ENCODE assay signal across 23 cellular contexts in genomic region chr1:201561195-201561564, GRCh38. TPM values are rescaled to one million over a fixed set of nuclear protein-coding genes. Genes with fewer than 3 reads are reported as not detected.
DNase-seq lines count a peak whose midpoint lies in the region; ATAC-seq and TF ChIP-seq lines count a peak whose summit lies in the region.
"Had no signal": no experiment of that assay in that cellular context is flagged by ENCODE, and none has a peak within 500 bp of the region (broad histone marks: within the 10 kb centered on the region; RNA-seq: fewer than 3 reads in every experiment).

No MANE protein-coding gene starts in this region.

- H3K79me2 ChIP-seq in SK-N-SH (ENCODE audit: insufficient read depth), result peaks cover 100% of the 10 kb centered on the region

- H3K79me1 ChIP-seq in neuronal stem cell (ENCODE audit: low read depth, low read length), result peaks cover 3% of the 10 kb centered on the region

- H3K4me2 ChIP-seq in SK-N-SH (0 out of 2 replicates have a peak overlapping the region, but pooled peaks have one; percentile 46), neuronal stem cell (ENCODE audit: insufficient read depth, low read length, poor library complexity, severe bottlenecking) (no peak overlapping the region)

- no peak overlapping the region for H2BK120ac ChIP-seq in neuronal stem cell (ENCODE audit: low read depth, low read length)

- H3K4me1 ChIP-seq in SK-N-SH (ENCODE audit: control insufficient read depth in 1 of 2, insufficient read depth in 2 of 2, low read depth in 1 of 2, low read length in 1 of 2) (peaks cover 58% of the 10 kb centered on the region in 2 experiments), endocrine pancreas (ENCODE audit: control insufficient read depth, insufficient read depth, low read length) (no peaks in the 10 kb centered on the region), neuronal stem cell (ENCODE audit: control insufficient read depth in 2 of 2, insufficient read depth in 1 of 2, low read depth in 1 of 2, low read length in 2 of 2) (peaks cover 5% of the 10 kb centered on the region in 2 donors)

- CTCF ChIA-PET in SK-N-SH (lab: Yijun Ruan, JAX), result interaction anchor here (0.8 to 12.3 kb wide), 20 partner anchors 9 to 408 kb away, joined by 3 to 397 read pairs (median 8); partner anchors contain the start of gene NAV1

- H3K23ac ChIP-seq in neuronal stem cell (ENCODE audit: low read depth, low read length, poor library complexity), result no peak overlapping the region

- no peak for TF ChIP-seq RAD21 in SK-N-SH (IDR thresholded peaks at IDR 0.05; ENCODE audit: low read length)

- no peaks in the 10 kb centered on the region for H3K27me3 ChIP-seq in SK-N-SH (ENCODE audit: insufficient read depth)
- no peaks in the 10 kb centered on the region for H3K27me3 ChIP-seq in endocrine pancreas (ENCODE audit: control insufficient read depth, insufficient read depth, low read length)
- peaks cover 0 to 2% (median 0%) of the 10 kb centered on the region in 3 experiments for H3K27me3 ChIP-seq in neuronal stem cell (ENCODE audit: control insufficient read depth in 3 of 3, insufficient read depth in 3 of 3, low read depth in 1 of 3, low read length in 3 of 3)
- H3K27me3 ChIP-seq: thyroid gland had no signal

- H2BK5ac ChIP-seq in neuronal stem cell (ENCODE audit: low read length), result no peak overlapping the region

- POLR2A ChIA-PET in SK-N-SH (lab: Yijun Ruan, JAX), result interaction anchor here (1.9 to 2.8 kb wide), 2 partner anchors 88 to 143 kb away, joined by 6 to 13 read pairs; no protein-coding TSS in a partner anchor

- 87% methylated on average over 3 of the region's 3 CpGs for WGBS in SK-N-SH (ENCODE audit: low lambda C conversion rate)
- WGBS in neuronal stem cell (ENCODE audit: extremely low coverage in 2 of 2, insufficient read length in 2 of 2, insufficient replicate concordance in 1 of 2), 2 donors, result no CpG with 5 or more reads among the region's 3 CpGs

- no peak overlapping the region for H3K18ac ChIP-seq in neuronal stem cell (ENCODE audit: low read length)

- H3K4me3 ChIP-seq in SK-N-SH (ENCODE audit: low read depth in 2 of 2, low read length in 1 of 2), result no peak overlapping the region
- no peak overlapping the region for H3K4me3 ChIP-seq in endocrine pancreas (ENCODE audit: control insufficient read depth, insufficient read depth, low read length)
- H3K4me3 ChIP-seq in neuronal stem cell (ENCODE audit: low read length in 2 of 2), result no peak overlapping the region
- H3K4me3 ChIP-seq: thyroid gland had no signal

- no peak for DNase-seq in SK-N-SH
- peak; percentile 59 for DNase-seq in MV-4-11 (lab: John Stamatoyannopoulos, UW)
- DNase-seq in substantia nigra (lab: John Stamatoyannopoulos, UW), result no peak
- no peak for DNase-seq in NCI-H2196 treated with DMSO at 0.1 percent for 48 hours (lab: John Stamatoyannopoulos, UW; ENCODE audit: unreplicated experiment)
- DNase-seq in neuronal stem cell (ENCODE audit: low spot score), result no peak
- DNase-seq: activated CD4-positive, alpha-beta T cell treated with anti-CD3 and anti-CD28 coated beads for 4 hours; C1 segment of cervical spinal cord; effector CD8-positive, alpha-beta T cell; H7; KG1; kidney; NCI-H1694 treated with DMSO at 0.1 percent for 48 hours; NCI-H2227 treated with DMSO at 0.1 percent for 48 hours; NCI-H748 treated with DMSO at 0.1 percent for 48 hours; nucleus accumbens; Right ventricle myocardium superior; stimulated activated CD4-positive, alpha-beta T cell treated with anti-CD3 and anti-CD28 coated beads, Interleukin-4, amount 100 ng/mL, for 24 hours; stimulated activated naive CD4-positive, alpha-beta T cell treated with Interleukin-2 at 50 U/mL for 16 hours; T-helper 1 cell; thyroid gland had no signal

- H3K9me3 ChIP-seq in SK-N-SH (no peaks in the 10 kb centered on the region), endocrine pancreas (ENCODE audit: control insufficient read depth, low read length) (no peaks in the 10 kb centered on the region), neuronal stem cell (replicated peaks in 1 of 2; ENCODE audit: control insufficient read depth in 2 of 2, insufficient read depth in 1 of 2, low read depth in 1 of 2, low read length in 2 of 2) (no peaks in the 10 kb centered on the region)
- H3K9me3 ChIP-seq: thyroid gland had no signal

- no peak for TF ChIP-seq CTCF in SK-N-SH (IDR thresholded peaks at IDR 0.05)

- no peak overlapping the region for H3K14ac ChIP-seq in neuronal stem cell (ENCODE audit: low read length)

- H3K4ac ChIP-seq in neuronal stem cell (ENCODE audit: low read length), result no peak overlapping the region

- no peaks in the 10 kb centered on the region for H3K9me2 ChIP-seq in SK-N-SH

- H4K20me1 ChIP-seq in SK-N-SH (ENCODE audit: insufficient read depth), result peaks cover 46% of the 10 kb centered on the region

- peaks cover 60% of the 10 kb centered on the region for H3F3A ChIP-seq in SK-N-SH (replicated peaks; ENCODE audit: insufficient read depth)

- H4K91ac ChIP-seq in neuronal stem cell (ENCODE audit: low read depth, low read length, poor library complexity), result no peak overlapping the region

- H3K9ac ChIP-seq in SK-N-SH (no peak overlapping the region; the same call in 1 of the 2 replicates), endocrine pancreas (ENCODE audit: control insufficient read depth, insufficient read depth, low read length) (peak overlapping the region; percentile 8), neuronal stem cell (ENCODE audit: low read depth, low read length, poor library complexity) (no peak overlapping the region)

- H2AK5ac ChIP-seq in neuronal stem cell (ENCODE audit: low read depth, low read length), result no peak overlapping the region

- H2BK15ac ChIP-seq in neuronal stem cell (ENCODE audit: low read length), result no peak overlapping the region

- peaks cover 0 to 19% of the 10 kb centered on the region in 2 experiments for H3K36me3 ChIP-seq in SK-N-SH (replicated peaks in 1 of 2; ENCODE audit: control insufficient read depth in 1 of 2, insufficient read depth in 2 of 2, low read length in 1 of 2)
- H3K36me3 ChIP-seq in endocrine pancreas (ENCODE audit: control insufficient read depth, insufficient read depth, low read length), result no peaks in the 10 kb centered on the region
- H3K36me3 ChIP-seq in neuronal stem cell (replicated peaks in 1 of 2; ENCODE audit: control insufficient read depth in 2 of 2, insufficient read depth in 2 of 2, low read length in 2 of 2), result no peaks in the 10 kb centered on the region
- H3K36me3 ChIP-seq: thyroid gland had no signal

- H3K27ac ChIP-seq in SK-N-SH (ENCODE audit: low read depth in 2 of 2, low read length in 1 of 2), result peak overlapping the region; percentile 95
- H3K27ac ChIP-seq in substantia nigra (ENCODE audit: low read depth, low read length, poor library complexity, severe bottlenecking), result peak overlapping the region; percentile 16
- H3K27ac ChIP-seq in neuronal stem cell (replicated peaks; ENCODE audit: low read length), result no peak overlapping the region
- H3K27ac ChIP-seq: thyroid gland had no signal

- H2BK12ac ChIP-seq in neuronal stem cell (ENCODE audit: low read length), result no peak overlapping the region

- H2AFZ ChIP-seq in SK-N-SH (ENCODE audit: low read depth) (no peak overlapping the region), neuronal stem cell (ENCODE audit: low read length) (no peak overlapping the region)

- TF ChIP-seq EP300 in SK-N-SH (IDR thresholded peaks at IDR 0.05; ENCODE audit: borderline replicate concordance in 1 of 2, low read depth in 1 of 2, low read length in 1 of 2), result no peak

- no peak for ATAC-seq in SK-N-SH treated with all-trans-retinoic acid at 6 μM for 48 hours
- ATAC-seq in HG03039 (IDR thresholded peaks at IDR 0.05; ENCODE audit: unreplicated experiment), result no peak

- H4K8ac ChIP-seq in neuronal stem cell (ENCODE audit: low read depth, low read length), result no peak overlapping the region

TF ChIP-seq in SK-N-SH, 30 proteins besides CTCF, POLR2A, EP300 and RAD21:
- TF ChIP-seq FOXJ3 (CRISPR knock-in tag; IDR thresholded peaks at IDR 0.05), result no peak
TF ChIP-seq in SK-N-SH: peak in this region for 0.

TF ChIP-seq in SK-N-SH treated with all-trans-retinoic acid at 6 μM for 48 hours, 23 proteins besides CTCF, POLR2A, EP300 and RAD21 (continues in another document):
- TF ChIP-seq ZFP3 (CRISPR knock-in tag; IDR thresholded peaks at IDR 0.05) (no peak), ZNF8 (CRISPR knock-in tag; IDR thresholded peaks at IDR 0.05) (no peak), ZNF565 (CRISPR knock-in tag; conservative IDR thresholded peaks at IDR 0.05; ENCODE audit: low read depth) (no peak), ZC3H10 (CRISPR knock-in tag; IDR thresholded peaks at IDR 0.05) (no peak), SNAI2 (CRISPR knock-in tag; IDR thresholded peaks at IDR 0.05) (no peak), ISL1 (CRISPR knock-in tag; IDR thresholded peaks at IDR 0.05) (no peak), RARB (CRISPR knock-in tag; IDR thresholded peaks at IDR 0.05) (no peak), BACH2 (CRISPR knock-in tag; IDR thresholded peaks at IDR 0.05; ENCODE audit: borderline replicate concordance) (no peak), ARNTL (CRISPR knock-in tag; IDR thresholded peaks at IDR 0.05; ENCODE audit: borderline replicate concordance, low read depth) (no peak), ESRRG (CRISPR knock-in tag; IDR thresholded peaks at IDR 0.05) (no peak), OSR1 (CRISPR knock-in tag; IDR thresholded peaks at IDR 0.05) (no peak), PPARA (CRISPR knock-in tag; IDR thresholded peaks at IDR 0.05; ENCODE audit: borderline replicate concordance) (no peak), ZNF70 (CRISPR knock-in tag; IDR thresholded peaks at IDR 0.05) (no peak), CSDC2 (CRISPR knock-in tag; IDR thresholded peaks at IDR 0.05) (no peak)
- TF ChIP-seq, protein P1, sequence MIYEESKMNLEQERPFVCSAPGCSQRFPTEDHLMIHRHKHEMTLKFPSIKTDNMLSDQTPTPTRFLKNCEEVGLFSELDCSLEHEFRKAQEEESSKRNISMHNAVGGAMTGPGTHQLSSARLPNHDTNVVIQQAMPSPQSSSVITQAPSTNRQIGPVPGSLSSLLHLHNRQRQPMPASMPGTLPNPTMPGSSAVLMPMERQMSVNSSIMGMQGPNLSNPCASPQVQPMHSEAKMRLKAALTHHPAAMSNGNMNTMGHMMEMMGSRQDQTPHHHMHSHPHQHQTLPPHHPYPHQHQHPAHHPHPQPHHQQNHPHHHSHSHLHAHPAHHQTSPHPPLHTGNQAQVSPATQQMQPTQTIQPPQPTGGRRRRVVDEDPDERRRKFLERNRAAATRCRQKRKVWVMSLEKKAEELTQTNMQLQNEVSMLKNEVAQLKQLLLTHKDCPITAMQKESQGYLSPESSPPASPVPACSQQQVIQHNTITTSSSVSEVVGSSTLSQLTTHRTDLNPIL (CRISPR knock-in tag; IDR thresholded peaks at IDR 0.05; ENCODE audit: low read depth), result no peak

RNA-seq across cellular contexts. Expression of gene NAV1, which starts 22.3 kb away (rescaled TPM):
- 13.3 and 16.1 TPM in 2 replicates for polyA plus RNA-seq in SK-N-SH (2012; rRNA removed)
- 11.1 and 14.3 TPM in 2 replicates for polyA plus RNA-seq in SK-N-SH (2012; cell fraction: cytosol; rRNA removed)
- 39.7 and 44.9 TPM in 2 replicates for polyA plus RNA-seq in SK-N-SH (2012; cell fraction: nucleus; rRNA removed)
- 112 TPM for polyA plus RNA-seq in neuronal stem cell (2013, experiment 1 of 2)
- polyA plus RNA-seq in neuronal stem cell (2013, experiment 2 of 2), result 121 TPM

RNA-seq across cellular contexts. Expression of gene CSRP1, which starts 54.3 kb away (rescaled TPM):
- 317 and 373 TPM in 2 replicates for polyA plus RNA-seq in SK-N-SH (2012; rRNA removed)
- polyA plus RNA-seq in SK-N-SH (2012; cell fraction: cytosol; rRNA removed), result 237 and 288 TPM in 2 replicates
- polyA plus RNA-seq in SK-N-SH (2012; cell fraction: nucleus; rRNA removed), result 358 and 396 TPM in 2 replicates
- polyA plus RNA-seq in neuronal stem cell (2013, experiment 1 of 2), result 31.8 TPM
- polyA plus RNA-seq in neuronal stem cell (2013, experiment 2 of 2), result 29.5 TPM
